Comparison of ENCODE assay signal across 16 cellular contexts in genomic region chr3:152253514-152253913, GRCh38. TPM values are rescaled to one million over a fixed set of nuclear protein-coding genes. Genes with fewer than 3 reads are reported as not detected.
DNase-seq lines count a peak whose midpoint lies in the region; ATAC-seq lines count a peak whose summit lies in the region.
"Had no signal": no experiment of that assay in that cellular context is flagged by ENCODE, and none has a peak within 500 bp of the region (broad histone marks: within the 10 kb centered on the region; RNA-seq: fewer than 3 reads in every experiment).

No MANE protein-coding gene starts in this region.

- H3K9me3 Mint-ChIP-seq in activated CD4-positive, alpha-beta T cell treated with anti-CD3 and anti-CD28 coated beads for 36 hours (ENCODE audit: low read depth), result no peaks in the 10 kb centered on the region
- no peaks in the 10 kb centered on the region for H3K9me3 Mint-ChIP-seq in CD8-positive, alpha-beta memory T cell
- peaks cover 10% of the 10 kb centered on the region for H3K9me3 Mint-ChIP-seq in activated T-helper 2 cell treated with anti-CD3 and anti-CD28 coated beads, Interferon-gamma antibody, Interleukin-2, Interleukin-4, amounts not matched to agents 10 μg/mL and 5 μg/mL and 100 μg/mL, durations not matched to agents 14 hours and 24 hours and 36 hours
- H3K9me3 Mint-ChIP-seq in naive thymus-derived CD4-positive, alpha-beta T cell, result peaks cover 0 to 8% (median 0%) of the 10 kb centered on the region in 11 donors
- H3K9me3 Mint-ChIP-seq: GM23338 had no signal

- no peaks in the 10 kb centered on the region for H3K36me3 ChIP-seq in CD8-positive, alpha-beta memory T cell (ENCODE audit: insufficient read depth, low read length)
- H3K36me3 ChIP-seq in naive thymus-derived CD4-positive, alpha-beta T cell (ENCODE audit: control insufficient read depth in 2 of 3, insufficient read depth in 3 of 3, low read length in 3 of 3), result no peaks in the 10 kb centered on the region

- intact Hi-C loops in activated CD4-positive, alpha-beta T cell treated with anti-CD3 and anti-CD28 coated beads for 36 hours (cut with DNase I, micrococcal nuclease), result loop anchor here in 1 of 2 experiments (10.0 kb wide), 1 partner anchor 1489 kb away; the partner anchor contains the start of gene SIAH2
- intact Hi-C loops in activated T-helper 2 cell treated with anti-CD3 and anti-CD28 coated beads, Interferon-gamma antibody, Interleukin-2, Interleukin-4, amounts not matched to agents 10 μg/mL and 5 μg/mL and 100 μg/mL, durations not matched to agents 14 hours and 24 hours and 36 hours (cut with micrococcal nuclease), result no loop called here
- intact Hi-C loops in naive thymus-derived CD4-positive, alpha-beta T cell (cut with micrococcal nuclease), result no loop called here

- peaks cover 74% of the 10 kb centered on the region for H3K4me1 ChIP-seq in CD8-positive, alpha-beta memory T cell (ENCODE audit: insufficient read depth, low read length)
- peaks cover 62 to 64% of the 10 kb centered on the region in 2 donors for H3K4me1 ChIP-seq in naive thymus-derived CD4-positive, alpha-beta T cell (ENCODE audit: control insufficient read depth in 2 of 2, insufficient read depth in 2 of 2, low read length in 2 of 2)

- H3K27me3 ChIP-seq in CD8-positive, alpha-beta memory T cell (ENCODE audit: insufficient read depth, low read length, poor library complexity, severe bottlenecking), result no peaks in the 10 kb centered on the region
- no peaks in the 10 kb centered on the region for H3K27me3 ChIP-seq in naive thymus-derived CD4-positive, alpha-beta T cell (ENCODE audit: control insufficient read depth in 2 of 2, insufficient read depth in 2 of 2, low read length in 2 of 2)

- peaks cover 9% of the 10 kb centered on the region for H3K36me3 Mint-ChIP-seq in activated CD4-positive, alpha-beta T cell treated with anti-CD3 and anti-CD28 coated beads for 36 hours (ENCODE audit: low read depth)
- H3K36me3 Mint-ChIP-seq in CD8-positive, alpha-beta memory T cell, result peaks cover 5 to 6% (median 5%) of the 10 kb centered on the region in 3 donors
- H3K36me3 Mint-ChIP-seq in activated T-helper 2 cell treated with anti-CD3 and anti-CD28 coated beads, Interferon-gamma antibody, Interleukin-2, Interleukin-4, amounts not matched to agents 10 μg/mL and 5 μg/mL and 100 μg/mL, durations not matched to agents 14 hours and 24 hours and 36 hours (ENCODE audit: low read depth), result peaks cover 27% of the 10 kb centered on the region
- peaks cover 0 to 43% (median 6%) of the 10 kb centered on the region in 5 donors for H3K36me3 Mint-ChIP-seq in naive thymus-derived CD4-positive, alpha-beta T cell

- no peaks in the 10 kb centered on the region for H3K27me3 Mint-ChIP-seq in activated CD4-positive, alpha-beta T cell treated with anti-CD3 and anti-CD28 coated beads for 36 hours
- no peaks in the 10 kb centered on the region for H3K27me3 Mint-ChIP-seq in CD8-positive, alpha-beta memory T cell
- no peaks in the 10 kb centered on the region for H3K27me3 Mint-ChIP-seq in activated T-helper 2 cell treated with anti-CD3 and anti-CD28 coated beads, Interferon-gamma antibody, Interleukin-2, Interleukin-4, amounts not matched to agents 10 μg/mL and 5 μg/mL and 100 μg/mL, durations not matched to agents 14 hours and 24 hours and 36 hours (ENCODE audit: low read depth)
- H3K27me3 Mint-ChIP-seq in naive thymus-derived CD4-positive, alpha-beta T cell, result no peaks in the 10 kb centered on the region

- peaks cover 69% of the 10 kb centered on the region for H3K4me1 Mint-ChIP-seq in activated CD4-positive, alpha-beta T cell treated with anti-CD3 and anti-CD28 coated beads for 36 hours
- H3K4me1 Mint-ChIP-seq in CD8-positive, alpha-beta memory T cell, result peaks cover 74 to 78% (median 77%) of the 10 kb centered on the region in 3 donors
- H3K4me1 Mint-ChIP-seq in activated T-helper 2 cell treated with anti-CD3 and anti-CD28 coated beads, Interferon-gamma antibody, Interleukin-2, Interleukin-4, amounts not matched to agents 10 μg/mL and 5 μg/mL and 100 μg/mL, durations not matched to agents 14 hours and 24 hours and 36 hours (ENCODE audit: low read depth), result peaks cover 62% of the 10 kb centered on the region
- peaks cover 57 to 77% (median 75%) of the 10 kb centered on the region in 7 donors for H3K4me1 Mint-ChIP-seq in naive thymus-derived CD4-positive, alpha-beta T cell
- H3K4me1 Mint-ChIP-seq: GM23338, neural crest cell had no signal

- no peak overlapping the region for H3K27ac ChIP-seq in CD8-positive, alpha-beta memory T cell (ENCODE audit: low read depth, low read length)
- peak overlapping the region; percentile 63 for H3K27ac ChIP-seq in naive thymus-derived CD4-positive, alpha-beta T cell (ENCODE audit: low read depth, low read length)

- H3K27ac Mint-ChIP-seq in activated CD4-positive, alpha-beta T cell treated with anti-CD3 and anti-CD28 coated beads for 36 hours, result peak overlapping the region; percentile 84
- H3K27ac Mint-ChIP-seq in CD8-positive, alpha-beta memory T cell, result peak overlapping the region; percentile 80 to 98 (median 92)
- H3K27ac Mint-ChIP-seq in activated T-helper 2 cell treated with anti-CD3 and anti-CD28 coated beads, Interferon-gamma antibody, Interleukin-2, Interleukin-4, amounts not matched to agents 10 μg/mL and 5 μg/mL and 100 μg/mL, durations not matched to agents 14 hours and 24 hours and 36 hours, result peak overlapping the region; percentile 40
- H3K27ac Mint-ChIP-seq in naive thymus-derived CD4-positive, alpha-beta T cell, result peak overlapping the region; percentile 27 to 97 (median 88)
- H3K27ac Mint-ChIP-seq: GM23338 had no signal

- CTCF ChIA-PET in activated CD4-positive, alpha-beta T cell treated with anti-CD3 and anti-CD28 coated beads for 36 hours (lab: Charles Lee), result interaction anchor here (0.6 to 7.6 kb wide), 4 partner anchors 8 to 190 kb away, joined by 3 to 69 read pairs (median 6); no protein-coding TSS in a partner anchor
- CTCF ChIA-PET in CD8-positive, alpha-beta memory T cell (lab: Charles Lee), result interaction anchor here (1.2 to 1.3 kb wide), 2 partner anchors 8 to 69 kb away, joined by 3 to 4 read pairs; no protein-coding TSS in a partner anchor
- CTCF ChIA-PET in naive thymus-derived CD4-positive, alpha-beta T cell (lab: Charles Lee), result interaction anchor here (1.0 to 2.2 kb wide), 2 partner anchors 10 to 16 kb away, joined by 3 to 8 read pairs; partner anchors contain the start of gene MBNL1

- POLR2A ChIA-PET in activated CD4-positive, alpha-beta T cell treated with anti-CD3 and anti-CD28 coated beads for 36 hours (lab: Charles Lee), result interaction anchor here (0.6 kb wide), 1 partner anchor 26 kb away, joined by 3 read pairs; no protein-coding TSS in a partner anchor
- POLR2A ChIA-PET in CD8-positive, alpha-beta memory T cell (lab: Charles Lee), result interaction anchor here (1.0 to 8.6 kb wide), 4 partner anchors 9 to 20 kb away, joined by 3 to 59 read pairs (median 4); no protein-coding TSS in a partner anchor
- POLR2A ChIA-PET in naive thymus-derived CD4-positive, alpha-beta T cell (lab: Charles Lee), result interaction anchor here (0.8 to 12.9 kb wide), 8 partner anchors 10 to 53 kb away, joined by 3 to 252 read pairs (median 5); partner anchors contain the start of gene MBNL1

- no peak for DNase-seq in activated CD4-positive, alpha-beta T cell treated with anti-CD3 and anti-CD28 coated beads for 36 hours
- no peak for DNase-seq in activated CD4-positive, alpha-beta T cell treated with anti-CD3 and anti-CD28 coated beads for 1 hour
- DNase-seq in CD8-positive, alpha-beta memory T cell, result no peak
- no peak for DNase-seq in activated T-helper 2 cell treated with anti-CD3 and anti-CD28 coated beads, Interferon-gamma antibody, Interleukin-2, Interleukin-4, amounts not matched to agents 10 μg/mL and 5 μg/mL and 100 μg/mL, durations not matched to agents 14 hours and 24 hours and 36 hours (ENCODE audit: low spot score)
- DNase-seq in naive thymus-derived CD4-positive, alpha-beta T cell, result no peak
- DNase-seq in dedifferentiated amniotic fluid mesenchymal stem cell (ENCODE audit: extremely low spot score) (no peak), NCI-H345 treated with DMSO at 0.1 percent for 48 hours (lab: John Stamatoyannopoulos, UW; ENCODE audit: unreplicated experiment) (no peak)
- DNase-seq: central memory CD4-positive, alpha-beta T cell; NCI-H1694; NCI-H226; retina; stimulated activated CD4-positive, alpha-beta T cell treated with anti-CD3 and anti-CD28 coated beads, Interleukin-2, amount 100 ng/mL, for 24 hours; trophoblast cell had no signal

- peak overlapping the region; percentile 10 for H3K4me3 Mint-ChIP-seq in activated CD4-positive, alpha-beta T cell treated with anti-CD3 and anti-CD28 coated beads for 36 hours
- peak overlapping the region in 6 of 7 donors; percentile 47 to 79 (median 68) for H3K4me3 Mint-ChIP-seq in CD8-positive, alpha-beta memory T cell
- no peak overlapping the region for H3K4me3 Mint-ChIP-seq in activated T-helper 2 cell treated with anti-CD3 and anti-CD28 coated beads, Interferon-gamma antibody, Interleukin-2, Interleukin-4, amounts not matched to agents 10 μg/mL and 5 μg/mL and 100 μg/mL, durations not matched to agents 14 hours and 24 hours and 36 hours (ENCODE audit: low read depth)
- peak overlapping the region in 9 of 10 donors; percentile 27 to 77 (median 67) for H3K4me3 Mint-ChIP-seq in naive thymus-derived CD4-positive, alpha-beta T cell
- H3K4me3 Mint-ChIP-seq: GM23338, neural crest cell had no signal

- no peak overlapping the region for H3K4me3 ChIP-seq in CD8-positive, alpha-beta memory T cell (ENCODE audit: low read length)
- H3K4me3 ChIP-seq in naive thymus-derived CD4-positive, alpha-beta T cell (ENCODE audit: low read length), result peak overlapping the region; percentile 4
- H3K4me3 ChIP-seq: GM23338 had no signal

- H3K9me3 ChIP-seq in CD8-positive, alpha-beta memory T cell (ENCODE audit: low read length), result no peaks in the 10 kb centered on the region
- H3K9me3 ChIP-seq in naive thymus-derived CD4-positive, alpha-beta T cell (ENCODE audit: control insufficient read depth in 2 of 3, low read length in 3 of 3), result no peaks in the 10 kb centered on the region

- no peak for ATAC-seq in activated CD4-positive, alpha-beta T cell treated with anti-CD3 and anti-CD28 coated beads for 36 hours
- ATAC-seq in naive thymus-derived CD4-positive, alpha-beta T cell, result no peak
- ATAC-seq in GM19324 (IDR thresholded peaks at IDR 0.05; ENCODE audit: low FRiP score, unreplicated experiment), result no peak
- ATAC-seq: GM23338 had no signal

RNA-seq across cellular contexts. Expression of gene MBNL1, which starts 15.2 kb away (rescaled TPM):
- total RNA-seq in activated CD4-positive, alpha-beta T cell treated with anti-CD3 and anti-CD28 coated beads for 36 hours, result 100 to 1,000 TPM; 317 to 481 TPM
- 100 to 1,000 TPM; 386 to 391 TPM for total RNA-seq in CD8-positive, alpha-beta memory T cell
- 303 TPM for polyA plus RNA-seq in CD8-positive, alpha-beta memory T cell
- 230 and 244 TPM in 2 replicates for total RNA-seq in activated T-helper 2 cell treated with anti-CD3 and anti-CD28 coated beads, Interferon-gamma antibody, Interleukin-2, Interleukin-4, amounts not matched to agents 10 μg/mL and 5 μg/mL and 100 μg/mL, durations not matched to agents 14 hours and 24 hours and 36 hours
- 100 to 1,000 TPM; 459 to 675 (median 508) TPM for total RNA-seq in naive thymus-derived CD4-positive, alpha-beta T cell
- 100 to 1,000 TPM; 371 to 389 TPM for polyA plus RNA-seq in naive thymus-derived CD4-positive, alpha-beta T cell

Comparison
In these comparisons a context has a peak if more than half of its experiments do, and no peak if none do; other contexts are left out.
1. H3K27ac Mint-ChIP-seq: peak in every context shown above with its lines; median percentile 92 in CD8-positive, alpha-beta memory T cell; 88 in naive thymus-derived CD4-positive, alpha-beta T cell; 84 in activated CD4-positive, alpha-beta T cell treated with anti-CD3 and anti-CD28 coated beads for 36 hours; 40 in activated T-helper 2 cell treated with anti-CD3 and anti-CD28 coated beads, Interferon-gamma antibody, Interleukin-2, Interleukin-4, amounts not matched to agents 10 μg/mL and 5 μg/mL and 100 μg/mL, durations not matched to agents 14 hours and 24 hours and 36 hours.